ENCODE assay signal across 12 cellular contexts in genomic region chr21:14453964-14454641, GRCh38.
DNase-seq lines count a peak whose midpoint lies in the region; ATAC-seq, FAIRE-seq and TF ChIP-seq lines count a peak whose summit lies in the region.
"Had no signal": no experiment of that assay in that cellular context is flagged by ENCODE, and none has a peak within 500 bp of the region (broad histone marks: within the 10 kb centered on the region; RNA-seq: fewer than 3 reads in every experiment).

No MANE protein-coding gene starts in this region.

- ATAC-seq in GM18517 (IDR thresholded peaks at IDR 0.05; ENCODE audit: unreplicated experiment) (peak; percentile 12), GM21717 (IDR thresholded peaks at IDR 0.05; ENCODE audit: unreplicated experiment) (peak; percentile 9)

- H3K36me3 Mint-ChIP-seq in endothelial cell (ENCODE audit: low read depth, unreplicated experiment): no peaks in the 10 kb centered on the region

- peak overlapping the region; percentile 63 for H3K27ac Mint-ChIP-seq in endothelial cell (ENCODE audit: unreplicated experiment)
- H3K27ac Mint-ChIP-seq: endodermal cell had no signal

- H3K9me3 Mint-ChIP-seq in endothelial cell (ENCODE audit: unreplicated experiment): no peaks in the 10 kb centered on the region
- H3K9me3 Mint-ChIP-seq: activated T-cell treated with anti-CD3 and anti-CD28 coated beads, Interleukin-2, amount 50 U/mL, for 4 hours; endodermal cell had no signal

- H3K27me3 ChIP-seq in HL-60 (ENCODE audit: insufficient read depth, poor library complexity, severe bottlenecking) (no peaks in the 10 kb centered on the region), H7 (ENCODE audit: control insufficient read depth, insufficient read depth, low read length) (no peaks in the 10 kb centered on the region)

- TF ChIP-seq POLR2A in GM12892 (IDR thresholded peaks at IDR 0.05; ENCODE audit: low read depth, low read length): no peak

- H3K27me3 Mint-ChIP-seq in endothelial cell (ENCODE audit: unreplicated experiment): no peaks in the 10 kb centered on the region

- no peaks in the 10 kb centered on the region for H3K36me3 ChIP-seq in H7 (replicated peaks; ENCODE audit: control insufficient read depth, insufficient read depth, low read length)

- peak overlapping the region; percentile 32 for H3K27ac ChIP-seq in HL-60 (replicated peaks)

- DNase-seq in HL-60 (ENCODE audit: low read depth in 1 of 2, low spot score in 1 of 2): peak in 1 of 2 experiments; percentile 10
- DNase-seq in endothelial cell (ENCODE audit: low spot score): no peak
- no peak for DNase-seq in GM12892 (ENCODE audit: insufficient read length)
- DNase-seq in H7: no peak
- no peak for DNase-seq in cerebellum (ENCODE audit: low spot score)
- no peak for DNase-seq in SHP77 (lab: John Stamatoyannopoulos, UW)
- DNase-seq: activated T-cell treated with anti-CD3 and anti-CD28 coated beads, Interleukin-2, amount 50 U/mL, for 4 hours; endodermal cell; GOT3; NCI-H1048 had no signal

- no peak for FAIRE-seq in GM12892 (lab: Jason Lieb, UNC)

- no peak overlapping the region for H3K4me3 ChIP-seq in HL-60 (replicated peaks; ENCODE audit: insufficient read depth, low read length)
- no peak overlapping the region for H3K4me3 ChIP-seq in H7 (ENCODE audit: insufficient read depth, low read depth, low read length)

- TF ChIP-seq CTCF in HL-60 (IDR thresholded peaks at IDR 0.05; ENCODE audit: insufficient read depth, low read length): no peak
- no peak for TF ChIP-seq CTCF in endothelial cell (IDR thresholded peaks at IDR 0.05; ENCODE audit: unreplicated experiment)

- peaks cover 19% of the 10 kb centered on the region for H3K4me1 Mint-ChIP-seq in endothelial cell (ENCODE audit: unreplicated experiment)

- no peak overlapping the region for H3K4me3 Mint-ChIP-seq in endothelial cell (ENCODE audit: unreplicated experiment)
- H3K4me3 Mint-ChIP-seq: activated T-cell treated with anti-CD3 and anti-CD28 coated beads, Interleukin-2, amount 50 U/mL, for 4 hours; endodermal cell had no signal
